Comparison of ENCODE assay signal across 14 cellular contexts in the genomic region with DNA sequence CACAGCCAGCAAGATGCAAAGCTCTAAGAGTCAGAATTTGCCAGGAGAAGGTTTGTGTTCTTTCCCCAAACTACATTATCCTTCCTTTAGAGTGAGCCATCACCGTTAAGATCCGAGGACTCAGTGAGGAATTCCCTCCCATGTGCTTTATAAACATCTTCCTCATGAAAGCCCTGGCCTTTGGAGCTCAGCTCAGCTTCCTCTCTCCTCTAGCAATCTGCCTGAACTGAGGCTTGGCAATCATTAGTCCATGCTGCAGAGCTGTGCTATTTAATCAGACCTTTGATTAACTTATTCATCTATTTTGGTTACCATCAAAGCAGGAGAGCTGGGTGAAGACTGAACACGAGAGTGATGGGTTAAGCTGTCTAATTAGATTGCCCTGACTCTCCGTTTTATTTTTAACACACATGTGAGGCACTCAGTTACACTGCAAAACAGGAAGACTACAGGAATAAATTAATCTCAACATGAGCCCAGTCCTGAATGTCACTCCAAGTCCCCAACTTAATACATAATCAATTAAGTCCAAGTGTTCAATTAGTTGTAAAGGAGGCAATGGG.
DNase-seq lines count a peak whose midpoint lies in the region; ATAC-seq, FAIRE-seq and TF ChIP-seq lines count a peak whose summit lies in the region.
"Had no signal": no experiment of that assay in that cellular context is flagged by ENCODE, and none has a peak within 500 bp of the region (broad histone marks: within the 10 kb centered on the region; RNA-seq: fewer than 3 reads in every experiment).

No MANE protein-coding gene starts in this region.

- DNase-seq in GM12891 (ENCODE audit: insufficient read length, low spot score) = no peak
- peak; percentile 82 for DNase-seq in NCI-H82 (lab: John Stamatoyannopoulos, UW)
- DNase-seq in islet precursor cell = peak; percentile 17
- peak; percentile 67 for DNase-seq in renal cortical epithelial cell (ENCODE audit: low read depth)
- no peak for DNase-seq in NCI-H446 (lab: John Stamatoyannopoulos, UW)
- no peak for DNase-seq in NCI-H187 treated with DMSO at 0.1 percent for 48 hours (lab: John Stamatoyannopoulos, UW)
- DNase-seq: amniotic stem cell; DMS153; effector memory CD8-positive, alpha-beta T cell; HFFc6; NCI-H1694; SHP77 treated with DMSO at 0.1 percent for 48 hours; tibial artery had no signal

- no peak for ATAC-seq in HG03565 (IDR thresholded peaks at IDR 0.05; ENCODE audit: unreplicated experiment)

- TF ChIP-seq POLR2A in GM12891 (IDR thresholded peaks at IDR 0.05; ENCODE audit: low read depth, low read length) = no peak

- peak; percentile 73 for FAIRE-seq in GM12891 (lab: Jason Lieb, UNC)

TF ChIP-seq in GM12891, 5 proteins besides CTCF, POLR2A, EP300 and RAD21:
- no peak for TF ChIP-seq SPI1 (IDR thresholded peaks at IDR 0.05; ENCODE audit: low read depth, low read length)
- TF ChIP-seq POU2F2 (IDR thresholded peaks at IDR 0.05; ENCODE audit: low read depth, low read length) = no peak
- TF ChIP-seq PAX5 (IDR thresholded peaks at IDR 0.05; ENCODE audit: insufficient read depth, low read length, severe bottlenecking) = no peak
- no peak for TF ChIP-seq TAF1 (IDR thresholded peaks at IDR 0.05; ENCODE audit: low read depth, low read length)
- TF ChIP-seq POLR2AphosphoS5 (IDR thresholded peaks at IDR 0.05; ENCODE audit: low read depth, low read length) = no peak

Comparison
In these comparisons a context has a peak if more than half of its experiments do, and no peak if none do; other contexts are left out.
1. DNase-seq: peak in NCI-H82 (single experiment), islet precursor cell (single experiment) and renal cortical epithelial cell (single experiment); none in GM12891 (single experiment), NCI-H446 (0 of 2) and NCI-H187 treated with DMSO at 0.1 percent for 48 hours (single experiment).